23 cellular contexts compared by ENCODE assay signal in the genomic region with DNA sequence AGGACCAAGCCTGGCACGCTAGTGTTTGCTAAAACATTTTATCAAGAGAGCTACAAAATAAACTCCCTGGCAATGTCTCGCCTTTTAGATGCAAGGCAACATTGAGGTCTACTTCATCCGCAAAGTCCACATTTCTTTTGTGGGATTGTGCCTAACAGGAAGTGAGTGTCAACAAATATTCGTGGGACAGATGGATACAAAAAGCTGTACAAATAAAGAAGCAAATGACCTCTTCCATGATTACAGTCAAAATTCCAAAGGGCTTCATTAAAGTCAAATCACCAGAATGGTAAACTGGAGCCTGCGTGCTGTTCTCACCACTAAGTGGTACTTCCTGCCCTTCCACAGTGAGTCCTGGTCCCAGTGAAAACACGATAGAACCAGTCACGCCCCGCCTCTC. TPM values are rescaled to one million over a fixed set of nuclear protein-coding genes. Genes with fewer than 3 reads are reported as not detected.
A peak's percentile ranks its signal among the peaks of the same experiment; 100 is the strongest.
DNase-seq lines count a peak whose midpoint lies in the region; ATAC-seq lines count a peak whose summit lies in the region.
"Had no signal": no experiment of that assay in that cellular context is flagged by ENCODE, and none has a peak within 500 bp of the region (broad histone marks: within the 10 kb centered on the region; RNA-seq: fewer than 3 reads in every experiment).

No MANE protein-coding gene starts in this region.

- DNase-seq in COR-L47 (lab: John Stamatoyannopoulos, UW) = peak; percentile 20
- peak; percentile 95 for DNase-seq in DMS53 (lab: John Stamatoyannopoulos, UW)
- peak; percentile 95 for DNase-seq in NCI-H69 (lab: John Stamatoyannopoulos, UW)
- no peak for DNase-seq in left lobe of liver (ENCODE audit: low spot score)
- no peak for DNase-seq in NAMALWA (ENCODE audit: low spot score)
- DNase-seq in iPS-NIHi7 (ENCODE audit: extremely low spot score) = no peak
- no peak for DNase-seq in hippocampal formation (lab: John Stamatoyannopoulos, UW)
- DNase-seq: ACHN; C1 segment of cervical spinal cord; CD8-positive, alpha-beta memory T cell; GDM1; NCI-H1694 treated with DMSO at 0.1 percent for 48 hours; NCI-H524; NK-92 treated with Interleukin-12 subunit alpha and Interleukin-12 subunit beta, amount 100 ng/mL, for 24 hours; SK-N-SH; T-helper 1 cell; T-helper 9 cell had no signal

- ATAC-seq in left lobe of liver = peak; percentile 7
- no peak for ATAC-seq in HG02981 (IDR thresholded peaks at IDR 0.05; ENCODE audit: unreplicated experiment)
- ATAC-seq: GM23338, HCT116, K562, Right ventricle myocardium inferior had no signal

RNA-seq across cellular contexts. Expression of a gene that starts 40.4 kb away (rescaled TPM):
- total RNA-seq in left lobe of liver = 10.9 TPM
- total RNA-seq: K562, OCI-LY7 had no signal

Comparison
In these comparisons a context has a peak if more than half of its experiments do, and no peak if none do; other contexts are left out.
1. DNase-seq: peak in COR-L47 (single experiment), DMS53 (single experiment) and NCI-H69 (single experiment); none in left lobe of liver (single experiment), NAMALWA (single experiment), iPS-NIHi7 (single experiment) and hippocampal formation (0 of 2).